1 cellular context compared by ENCODE assay signal in the genomic region with DNA sequence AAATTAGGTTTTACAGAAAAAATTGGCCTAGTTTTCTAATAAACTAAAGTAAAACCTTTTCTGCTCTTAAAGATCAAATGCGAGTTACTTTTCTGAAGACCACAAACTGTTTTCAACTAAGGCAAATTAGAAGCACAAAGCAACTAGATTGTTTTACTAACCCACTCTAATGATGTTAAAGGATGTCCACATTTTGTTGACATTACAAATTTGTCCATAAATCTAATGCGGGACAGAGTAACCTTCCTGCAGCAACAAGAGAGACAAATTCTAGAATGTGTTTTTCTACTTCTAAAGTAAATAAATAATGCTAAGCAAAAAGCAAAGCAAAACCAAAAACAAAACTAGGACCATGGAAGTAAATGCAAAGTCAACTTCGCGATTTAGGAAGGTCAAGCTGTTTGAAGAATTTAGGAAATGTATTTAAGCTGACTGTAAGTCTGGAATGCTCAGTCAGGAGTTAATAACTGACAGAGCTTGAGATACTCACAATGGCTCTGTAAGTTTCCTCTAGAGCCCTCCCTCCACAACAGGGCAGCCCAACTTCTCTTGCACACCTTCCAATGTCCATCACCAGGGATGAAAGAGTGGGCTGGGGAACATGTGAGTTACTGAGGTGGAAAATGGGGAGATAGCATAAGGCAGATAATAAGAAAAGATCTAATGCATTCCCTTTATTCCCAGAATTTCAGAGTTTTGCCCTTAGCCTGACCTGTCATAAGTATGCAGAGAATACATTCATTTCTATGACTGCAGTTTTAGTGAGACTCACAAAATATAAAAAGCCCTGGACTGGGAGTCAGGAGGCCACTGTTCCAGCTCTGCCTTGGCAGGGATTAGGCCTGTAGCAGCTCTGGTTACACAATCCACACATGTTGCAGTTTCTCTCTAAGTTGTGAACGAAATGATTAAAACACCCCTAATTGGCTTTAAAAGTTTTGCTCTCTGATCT.
TF ChIP-seq lines count a peak whose summit lies in the region.

No MANE protein-coding gene starts in this region.

TF ChIP-seq in HepG2, 621 proteins besides CTCF, POLR2A, EP300 and RAD21 (continued from another document and continues in another):
- TF ChIP-seq ZFP91 (CRISPR knock-in tag; IDR thresholded peaks at IDR 0.05; ENCODE audit: borderline replicate concordance) = no peak
- no peak for TF ChIP-seq SRY (CRISPR knock-in tag; IDR thresholded peaks at IDR 0.05)
- TF ChIP-seq HDAC1 (CRISPR knock-in tag; IDR thresholded peaks at IDR 0.05) = no peak; the same call in 1 of the 2 replicates
- no peak for TF ChIP-seq ZFP41 (CRISPR knock-in tag; IDR thresholded peaks at IDR 0.05; ENCODE audit: borderline replicate concordance)
- no peak for TF ChIP-seq ZSCAN20 (CRISPR knock-in tag; IDR thresholded peaks at IDR 0.05; ENCODE audit: borderline replicate concordance)
- no peak for TF ChIP-seq KMT2B (CRISPR knock-in tag; IDR thresholded peaks at IDR 0.05)
- TF ChIP-seq GATAD2A (CRISPR knock-in tag; IDR thresholded peaks at IDR 0.05) = peak; percentile 67
- TF ChIP-seq TOE1 (CRISPR knock-in tag; IDR thresholded peaks at IDR 0.05) = no peak
- no peak for TF ChIP-seq AGO2 (optimal IDR thresholded peaks at IDR 0.05; ENCODE audit: low read depth, low read length)
- TF ChIP-seq ZNF75D (CRISPR knock-in tag; IDR thresholded peaks at IDR 0.05; ENCODE audit: borderline replicate concordance) = no peak
- TF ChIP-seq, protein P1, sequence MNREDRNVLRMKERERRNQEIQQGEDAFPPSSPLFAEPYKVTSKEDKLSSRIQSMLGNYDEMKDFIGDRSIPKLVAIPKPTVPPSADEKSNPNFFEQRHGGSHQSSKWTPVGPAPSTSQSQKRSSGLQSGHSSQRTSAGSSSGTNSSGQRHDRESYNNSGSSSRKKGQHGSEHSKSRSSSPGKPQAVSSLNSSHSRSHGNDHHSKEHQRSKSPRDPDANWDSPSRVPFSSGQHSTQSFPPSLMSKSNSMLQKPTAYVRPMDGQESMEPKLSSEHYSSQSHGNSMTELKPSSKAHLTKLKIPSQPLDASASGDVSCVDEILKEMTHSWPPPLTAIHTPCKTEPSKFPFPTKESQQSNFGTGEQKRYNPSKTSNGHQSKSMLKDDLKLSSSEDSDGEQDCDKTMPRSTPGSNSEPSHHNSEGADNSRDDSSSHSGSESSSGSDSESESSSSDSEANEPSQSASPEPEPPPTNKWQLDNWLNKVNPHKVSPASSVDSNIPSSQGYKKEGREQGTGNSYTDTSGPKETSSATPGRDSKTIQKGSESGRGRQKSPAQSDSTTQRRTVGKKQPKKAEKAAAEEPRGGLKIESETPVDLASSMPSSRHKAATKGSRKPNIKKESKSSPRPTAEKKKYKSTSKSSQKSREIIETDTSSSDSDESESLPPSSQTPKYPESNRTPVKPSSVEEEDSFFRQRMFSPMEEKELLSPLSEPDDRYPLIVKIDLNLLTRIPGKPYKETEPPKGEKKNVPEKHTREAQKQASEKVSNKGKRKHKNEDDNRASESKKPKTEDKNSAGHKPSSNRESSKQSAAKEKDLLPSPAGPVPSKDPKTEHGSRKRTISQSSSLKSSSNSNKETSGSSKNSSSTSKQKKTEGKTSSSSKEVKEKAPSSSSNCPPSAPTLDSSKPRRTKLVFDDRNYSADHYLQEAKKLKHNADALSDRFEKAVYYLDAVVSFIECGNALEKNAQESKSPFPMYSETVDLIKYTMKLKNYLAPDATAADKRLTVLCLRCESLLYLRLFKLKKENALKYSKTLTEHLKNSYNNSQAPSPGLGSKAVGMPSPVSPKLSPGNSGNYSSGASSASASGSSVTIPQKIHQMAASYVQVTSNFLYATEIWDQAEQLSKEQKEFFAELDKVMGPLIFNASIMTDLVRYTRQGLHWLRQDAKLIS (CRISPR knock-in tag; IDR thresholded peaks at IDR 0.05) = no peak
- no peak for TF ChIP-seq KDM5B (CRISPR knock-in tag; IDR thresholded peaks at IDR 0.05; ENCODE audit: borderline replicate concordance)
- TF ChIP-seq ZSCAN30 (CRISPR knock-in tag; IDR thresholded peaks at IDR 0.05) = no peak
- TF ChIP-seq JUND (CRISPR knock-in tag; IDR thresholded peaks at IDR 0.05) = no peak
- no peak for TF ChIP-seq PPARG (CRISPR knock-in tag; conservative IDR thresholded peaks at IDR 0.05)
- no peak for TF ChIP-seq NFYB (CRISPR knock-in tag; IDR thresholded peaks at IDR 0.05)
- no peak for TF ChIP-seq ZNF24 (IDR thresholded peaks at IDR 0.05)
- no peak for TF ChIP-seq ZNF788 (CRISPR knock-in tag; IDR thresholded peaks at IDR 0.05; ENCODE audit: borderline replicate concordance)
- no peak for TF ChIP-seq CAMTA2 (CRISPR knock-in tag; IDR thresholded peaks at IDR 0.05; ENCODE audit: borderline replicate concordance)
- no peak for TF ChIP-seq ZNF678 (CRISPR knock-in tag; IDR thresholded peaks at IDR 0.05)
- TF ChIP-seq FLYWCH1 (CRISPR knock-in tag; IDR thresholded peaks at IDR 0.05) = no peak
- 0 out of 2 replicates have a peak, but pooled peaks have one; percentile 38 for TF ChIP-seq ZSCAN5A (CRISPR knock-in tag; IDR thresholded peaks at IDR 0.05; ENCODE audit: borderline replicate concordance)
- no peak for TF ChIP-seq ZNF510 (CRISPR knock-in tag; IDR thresholded peaks at IDR 0.05; ENCODE audit: low read depth)
- peak; percentile 58 for TF ChIP-seq ASH2L (IDR thresholded peaks at IDR 0.05; ENCODE audit: insufficient read length, low read depth, low read length)
- TF ChIP-seq ZBTB2 (CRISPR knock-in tag; IDR thresholded peaks at IDR 0.05; ENCODE audit: low read depth) = no peak
- TF ChIP-seq ZNF253 (CRISPR knock-in tag; IDR thresholded peaks at IDR 0.05; ENCODE audit: borderline replicate concordance) = no peak
- TF ChIP-seq U2AF2 (IDR thresholded peaks at IDR 0.05; ENCODE audit: low read depth, low read length) = no peak
- no peak for TF ChIP-seq ATF7-NPFF (CRISPR knock-in tag; IDR thresholded peaks at IDR 0.05; ENCODE audit: low read depth)
- no peak for TF ChIP-seq NONO (IDR thresholded peaks at IDR 0.05)
- no peak; the same call in 1 of the 2 replicates for TF ChIP-seq NONO (CRISPR knock-in tag; conservative IDR thresholded peaks at IDR 0.05)
- TF ChIP-seq, protein P2, sequence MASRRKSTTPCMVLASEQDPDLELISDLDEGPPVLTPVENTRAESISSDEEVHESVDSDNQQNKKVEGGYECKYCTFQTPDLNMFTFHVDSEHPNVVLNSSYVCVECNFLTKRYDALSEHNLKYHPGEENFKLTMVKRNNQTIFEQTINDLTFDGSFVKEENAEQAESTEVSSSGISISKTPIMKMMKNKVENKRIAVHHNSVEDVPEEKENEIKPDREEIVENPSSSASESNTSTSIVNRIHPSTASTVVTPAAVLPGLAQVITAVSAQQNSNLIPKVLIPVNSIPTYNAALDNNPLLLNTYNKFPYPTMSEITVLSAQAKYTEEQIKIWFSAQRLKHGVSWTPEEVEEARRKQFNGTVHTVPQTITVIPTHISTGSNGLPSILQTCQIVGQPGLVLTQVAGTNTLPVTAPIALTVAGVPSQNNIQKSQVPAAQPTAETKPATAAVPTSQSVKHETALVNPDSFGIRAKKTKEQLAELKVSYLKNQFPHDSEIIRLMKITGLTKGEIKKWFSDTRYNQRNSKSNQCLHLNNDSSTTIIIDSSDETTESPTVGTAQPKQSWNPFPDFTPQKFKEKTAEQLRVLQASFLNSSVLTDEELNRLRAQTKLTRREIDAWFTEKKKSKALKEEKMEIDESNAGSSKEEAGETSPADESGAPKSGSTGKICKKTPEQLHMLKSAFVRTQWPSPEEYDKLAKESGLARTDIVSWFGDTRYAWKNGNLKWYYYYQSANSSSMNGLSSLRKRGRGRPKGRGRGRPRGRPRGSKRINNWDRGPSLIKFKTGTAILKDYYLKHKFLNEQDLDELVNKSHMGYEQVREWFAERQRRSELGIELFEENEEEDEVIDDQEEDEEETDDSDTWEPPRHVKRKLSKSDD (CRISPR knock-in tag; IDR thresholded peaks at IDR 0.05; ENCODE audit: low read depth) = no peak
- no peak for TF ChIP-seq DR1 (CRISPR knock-in tag; IDR thresholded peaks at IDR 0.05)
- TF ChIP-seq ZBTB7A (CRISPR knock-in tag; IDR thresholded peaks at IDR 0.05) = no peak
- TF ChIP-seq ZNF879 (CRISPR knock-in tag; IDR thresholded peaks at IDR 0.05) = no peak
- TF ChIP-seq ZBTB3 (CRISPR knock-in tag; IDR thresholded peaks at IDR 0.05; ENCODE audit: borderline replicate concordance, low read depth) = no peak
- TF ChIP-seq YEATS4 (CRISPR knock-in tag; IDR thresholded peaks at IDR 0.05; ENCODE audit: borderline replicate concordance) = no peak
- TF ChIP-seq ZNF234 (CRISPR knock-in tag; conservative IDR thresholded peaks at IDR 0.05) = no peak
- no peak; the same call in 1 of the 2 replicates for TF ChIP-seq FOXK1 (CRISPR knock-in tag; IDR thresholded peaks at IDR 0.05; ENCODE audit: borderline replicate concordance, low read depth)
- TF ChIP-seq HNRNPH1 (optimal IDR thresholded peaks at IDR 0.05; ENCODE audit: low read depth, low read length) = no peak
- TF ChIP-seq, protein P3, sequence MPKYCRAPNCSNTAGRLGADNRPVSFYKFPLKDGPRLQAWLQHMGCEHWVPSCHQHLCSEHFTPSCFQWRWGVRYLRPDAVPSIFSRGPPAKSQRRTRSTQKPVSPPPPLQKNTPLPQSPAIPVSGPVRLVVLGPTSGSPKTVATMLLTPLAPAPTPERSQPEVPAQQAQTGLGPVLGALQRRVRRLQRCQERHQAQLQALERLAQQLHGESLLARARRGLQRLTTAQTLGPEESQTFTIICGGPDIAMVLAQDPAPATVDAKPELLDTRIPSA (CRISPR knock-in tag; IDR thresholded peaks at IDR 0.05; ENCODE audit: borderline replicate concordance) = no peak
- TF ChIP-seq ZNF337 (CRISPR knock-in tag; IDR thresholded peaks at IDR 0.05; ENCODE audit: borderline replicate concordance, low read depth) = peak; percentile 10; the same call in 1 of the 2 replicates
- no peak for TF ChIP-seq ZNF142 (CRISPR knock-in tag; IDR thresholded peaks at IDR 0.05)
- no peak for TF ChIP-seq ZEB1 (IDR thresholded peaks at IDR 0.05; ENCODE audit: insufficient replicate concordance, low read depth)
